ENCODE assay signal across 1 cellular context in the genomic region with DNA sequence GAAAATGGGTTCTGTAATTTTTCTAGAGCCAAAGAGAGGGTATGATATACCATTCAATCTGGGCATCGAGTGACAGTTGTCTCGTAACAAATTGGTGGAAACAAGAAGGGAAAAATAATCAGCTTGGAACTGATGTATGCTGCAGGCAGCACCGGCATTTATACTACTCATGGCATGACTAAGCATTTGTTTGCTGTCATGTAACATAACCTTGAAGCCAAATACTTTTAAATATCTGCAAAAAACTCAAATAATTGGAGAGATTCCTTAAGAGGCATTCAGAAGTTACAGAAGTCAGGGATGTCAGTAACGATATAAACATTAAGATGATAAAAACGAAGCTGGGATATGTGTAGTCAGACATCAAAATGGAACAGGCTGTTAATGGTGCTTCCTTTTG.
A peak's percentile ranks its signal among the peaks of the same experiment; 100 is the strongest.
TF ChIP-seq lines count a peak whose summit lies in the region.

No MANE protein-coding gene starts in this region.

TF ChIP-seq in A549, 52 proteins besides CTCF, POLR2A, EP300 and RAD21 (continued from another document):
- peak; percentile 63; the same call in 1 of the 2 replicates for TF ChIP-seq HOXB13 (CRISPR knock-in tag; IDR thresholded peaks at IDR 0.05; ENCODE audit: low read depth)
- no peak for TF ChIP-seq KDM1A (IDR thresholded peaks at IDR 0.05; ENCODE audit: low read depth)
- peak; percentile 33; the same call in 1 of the 2 replicates for TF ChIP-seq TP53 (CRISPR knock-in tag; IDR thresholded peaks at IDR 0.05)
